ENCODE assay signal across 13 cellular contexts in genomic region chr12:85423947-85424346, GRCh38.
A peak's percentile ranks its signal among the peaks of the same experiment; 100 is the strongest.
DNase-seq lines count a peak whose midpoint lies in the region; ATAC-seq and TF ChIP-seq lines count a peak whose summit lies in the region.
"Had no signal": no experiment of that assay in that cellular context is flagged by ENCODE, and none has a peak within 500 bp of the region (broad histone marks: within the 10 kb centered on the region; RNA-seq: fewer than 3 reads in every experiment).

No MANE protein-coding gene starts in this region.

- H3K36me3 ChIP-seq in Peyer's patch = no peaks in the 10 kb centered on the region
- H3K36me3 ChIP-seq: tibial nerve had no signal

- TF ChIP-seq POLR2A in Peyer's patch (IDR thresholded peaks at IDR 0.05) = no peak

- H3K27ac ChIP-seq in dorsolateral prefrontal cortex = no peak overlapping the region
- no peak overlapping the region for H3K27ac ChIP-seq in Peyer's patch
- H3K27ac ChIP-seq: tibial nerve had no signal

- TF ChIP-seq CTCF in dorsolateral prefrontal cortex (IDR thresholded peaks at IDR 0.05 in 54 of 56, conservative IDR thresholded peaks at IDR 0.05 in 2 of 56; ENCODE audit: low read depth in 1 of 56, partially characterized antibody in 56 of 56) (no peak), Peyer's patch (IDR thresholded peaks at IDR 0.05) (no peak)

- DNase-seq in OCI-M1 (lab: John Stamatoyannopoulos, UW) = peak; percentile 56
- no peak for DNase-seq in NCI-H2029 (lab: John Stamatoyannopoulos, UW)
- DNase-seq in GM19238 (ENCODE audit: insufficient read length, low spot score) = no peak
- no peak for DNase-seq in dorsolateral prefrontal cortex
- DNase-seq in Peyer's patch = no peak
- DNase-seq: activated CD4-positive, alpha-beta T cell treated with anti-CD3 and anti-CD28 coated beads, Interleukin-2, amount 10 ng/mL, durations not matched to agents 24 days and 14 days; activated naive CD4-positive, alpha-beta T cell treated with anti-CD3 and anti-CD28 coated beads for 36 hours; cerebellar nuclear complex; NCI-H1092 had no signal

- H3K4me3 ChIP-seq in dorsolateral prefrontal cortex (no peak overlapping the region), Peyer's patch (no peak overlapping the region)

- ATAC-seq in GM18870 (IDR thresholded peaks at IDR 0.05; ENCODE audit: unreplicated experiment) (peak; percentile 53), GM21576 (IDR thresholded peaks at IDR 0.05; ENCODE audit: unreplicated experiment) (peak; percentile 48), HG03095 (IDR thresholded peaks at IDR 0.05; ENCODE audit: unreplicated experiment) (peak; percentile 60)

- H3K27me3 ChIP-seq in dorsolateral prefrontal cortex (peaks cover 0 to 50% (median 2%) of the 10 kb centered on the region in 45 donors), Peyer's patch (no peaks in the 10 kb centered on the region)
- H3K27me3 ChIP-seq: tibial nerve had no signal

- intact Hi-C loops in dorsolateral prefrontal cortex (cut with DNase I) = no loop called here

- H3K4me1 ChIP-seq in Peyer's patch = no peaks in the 10 kb centered on the region

- H3K9me3 ChIP-seq in Peyer's patch = no peaks in the 10 kb centered on the region
- H3K9me3 ChIP-seq: tibial nerve had no signal
